13 cellular contexts compared by ENCODE assay signal in the genomic region with DNA sequence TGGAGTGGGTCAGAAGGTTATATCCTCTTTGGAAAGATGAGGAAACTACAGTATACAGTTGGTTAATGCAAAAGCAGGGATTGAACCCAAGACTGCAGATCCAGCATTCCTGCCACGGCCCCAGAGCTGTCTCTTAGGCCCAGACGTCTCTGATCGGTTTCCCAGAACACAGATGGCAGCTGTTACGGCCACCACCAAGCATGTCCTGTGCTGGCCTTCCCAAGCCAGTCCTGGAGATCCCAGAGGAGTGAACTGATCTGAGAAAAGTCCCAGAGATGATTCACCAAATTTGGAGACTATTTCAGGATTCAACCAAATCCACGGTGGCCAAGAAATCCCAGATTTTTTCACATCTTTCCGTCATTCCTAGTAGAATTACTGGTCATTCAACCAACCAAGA. TPM values are rescaled to one million over a fixed set of nuclear protein-coding genes. Genes with fewer than 3 reads are reported as not detected.
A peak's percentile ranks its signal among the peaks of the same experiment; 100 is the strongest.
DNase-seq lines count a peak whose midpoint lies in the region; ATAC-seq and TF ChIP-seq lines count a peak whose summit lies in the region.
"Had no signal": no experiment of that assay in that cellular context is flagged by ENCODE, and none has a peak within 500 bp of the region (broad histone marks: within the 10 kb centered on the region; RNA-seq: fewer than 3 reads in every experiment).

No MANE protein-coding gene starts in this region.

- H2BK15ac ChIP-seq in IMR-90 (ENCODE audit: low read depth, low read length), result no peak overlapping the region

- in situ Hi-C loops in IMR-90 (cut with MboI; ENCODE audit: low sequenced_read_pairs), result no loop called here

- no peak overlapping the region for H3K9ac ChIP-seq in IMR-90 (ENCODE audit: low read depth, low read length)

- H3K9me1 ChIP-seq in IMR-90 (ENCODE audit: insufficient read depth, low read length), result peaks cover 41% of the 10 kb centered on the region

- H3K4me3 ChIP-seq in IMR-90 (ENCODE audit: insufficient read depth, low read depth, low read length) (no peak overlapping the region), body of pancreas (no peak overlapping the region), aorta (ENCODE audit: low read length in 2 of 2) (no peak overlapping the region)
- H3K4me3 ChIP-seq: dorsolateral prefrontal cortex had no signal

- DNase-seq in AG08395 (ENCODE audit: low spot score) (peak; percentile 49), IMR-90 (no peak), body of pancreas (peak in 1 of 4 donors; percentile 43), myocyte (ENCODE audit: low read depth) (peak; percentile 79), inferior parietal cortex (ENCODE audit: extremely low spot score) (no peak), glomerular visceral epithelial cell (ENCODE audit: extremely low spot score) (no peak), aorta (no peak)
- DNase-seq: dorsolateral prefrontal cortex, NCI-H1092, NCI-H446 treated with DMSO at 0.1 percent for 48 hours had no signal

- H3K18ac ChIP-seq in IMR-90 (ENCODE audit: low read depth, low read length), result no peak overlapping the region

- ATAC-seq in IMR-90 (ENCODE audit: low read depth) (no peak), body of pancreas (no peak), GM21786 (IDR thresholded peaks at IDR 0.05; ENCODE audit: unreplicated experiment) (no peak), aorta (ENCODE audit: low FRiP score) (no peak)
- ATAC-seq: sciatic nerve, WTC11 had no signal

- H4K8ac ChIP-seq in IMR-90 (ENCODE audit: low read depth in 2 of 2, low read length in 2 of 2), result no peak overlapping the region

- 75% methylated on average over 3 of the region's 6 CpGs; no CpG with 5 or more reads in 1 of the 2 experiments for WGBS in IMR-90 (ENCODE audit: extremely low coverage in 2 of 2, insufficient read length in 1 of 2), 2 experiments
- WGBS in body of pancreas, 2 donors, result 88 to 100% methylated on average over 6 of the region's 6 CpGs
- WGBS in aorta, 2 donors, result 70 to 82% methylated on average over 6 of the region's 6 CpGs

- no peak overlapping the region for H2BK120ac ChIP-seq in IMR-90 (ENCODE audit: low read depth, low read length)

- dilution Hi-C loops in IMR-90 (cut with HindIII; ENCODE audit: low sequenced_read_pairs, unreplicated experiment), result no loop called here

- H3K9me3 ChIP-seq in IMR-90 (ENCODE audit: control insufficient read depth, insufficient read depth, low read length), result no peaks in the 10 kb centered on the region
- no peaks in the 10 kb centered on the region for H3K9me3 ChIP-seq in body of pancreas
- H3K9me3 ChIP-seq in aorta (ENCODE audit: control insufficient read depth, low read length), result no peaks in the 10 kb centered on the region

- TF ChIP-seq RAD21 in IMR-90 (IDR thresholded peaks at IDR 0.05; ENCODE audit: low read length), result no peak

- intact Hi-C loops in IMR-90 (cut with micrococcal nuclease) (no loop called here), body of pancreas (cut with DNase I) (no loop called here), aorta (cut with DNase I) (no loop called here)

- H2AFZ ChIP-seq in IMR-90 (replicated peaks; ENCODE audit: low read length, poor library complexity), result no peak overlapping the region

- H4K20me1 ChIP-seq in IMR-90 (ENCODE audit: insufficient read depth, low read length), result peaks cover 20% of the 10 kb centered on the region

- no peak overlapping the region for H3K4me2 ChIP-seq in IMR-90 (ENCODE audit: low read depth, low read length)

- no peak overlapping the region for H2AK9ac ChIP-seq in IMR-90 (replicated peaks; ENCODE audit: low read depth, low read length, poor library complexity)

- no peak overlapping the region for H4K91ac ChIP-seq in IMR-90 (ENCODE audit: insufficient read depth, low read depth, low read length)

- POLR2A ChIA-PET in IMR-90 (lab: Charles Lee; ENCODE audit: unreplicated experiment), result no interaction called here

- H3K4me1 ChIP-seq in IMR-90 (ENCODE audit: control insufficient read depth, insufficient read depth, low read length) (peaks cover 29% of the 10 kb centered on the region), body of pancreas (peaks cover 36% of the 10 kb centered on the region), aorta (ENCODE audit: control insufficient read depth in 1 of 2, insufficient read depth in 2 of 2, low read length in 2 of 2) (peaks cover 0 to 4% of the 10 kb centered on the region in 2 donors)

- H3K4ac ChIP-seq in IMR-90 (ENCODE audit: low read depth, low read length), result no peak overlapping the region

- no peak for TF ChIP-seq CTCF in IMR-90 (conservative IDR thresholded peaks at IDR 0.05; ENCODE audit: low read depth, low read length)
- TF ChIP-seq CTCF in body of pancreas (IDR thresholded peaks at IDR 0.05), result no peak

- no peak overlapping the region for H2BK5ac ChIP-seq in IMR-90 (ENCODE audit: low read depth, low read length, poor library complexity, severe bottlenecking)

- H3K36me3 ChIP-seq in IMR-90 (ENCODE audit: control insufficient read depth, insufficient read depth, low read length), result peaks cover 52% of the 10 kb centered on the region
- H3K36me3 ChIP-seq in body of pancreas (replicated peaks in 1 of 2; ENCODE audit: insufficient read depth in 1 of 2, low read depth in 2 of 2), result peaks cover 7 to 9% of the 10 kb centered on the region in 2 donors
- H3K36me3 ChIP-seq in aorta (ENCODE audit: control insufficient read depth in 1 of 2, insufficient read depth in 2 of 2, low read length in 1 of 2), result no peaks in the 10 kb centered on the region

- no TSS peak for BruUV-seq in IMR-90 (replicated peaks; lab: Mats Ljungman, UMichigan)

- no peak overlapping the region for H3K56ac ChIP-seq in IMR-90 (ENCODE audit: extremely low read depth, insufficient read depth, low read length)

- no peak overlapping the region for H3K23ac ChIP-seq in IMR-90 (ENCODE audit: low read depth, low read length)

- 0 out of 2 replicates have a peak overlapping the region, but pooled peaks have one; percentile 34 for H3K14ac ChIP-seq in IMR-90 (replicated peaks; ENCODE audit: low read depth, low read length)

- H3K27ac ChIP-seq in IMR-90 (ENCODE audit: insufficient read depth, low read length), result no peak overlapping the region
- H3K27ac ChIP-seq in body of pancreas, result peak overlapping the region in 3 of 4 donors; percentile 5 to 65 (median 48)
- H3K27ac ChIP-seq in aorta (ENCODE audit: low read depth in 1 of 2, low read length in 2 of 2), result no peak overlapping the region

- no peaks in the 10 kb centered on the region for H3K27me3 ChIP-seq in IMR-90 (ENCODE audit: control insufficient read depth, insufficient read depth, low read length)
- H3K27me3 ChIP-seq in body of pancreas, result no peaks in the 10 kb centered on the region
- no peaks in the 10 kb centered on the region for H3K27me3 ChIP-seq in aorta (ENCODE audit: control insufficient read depth in 1 of 2, insufficient read depth in 2 of 2, low read length in 1 of 2)
- H3K27me3 ChIP-seq: dorsolateral prefrontal cortex had no signal

- no peak overlapping the region for H2AK5ac ChIP-seq in IMR-90 (ENCODE audit: low read depth, low read length)

- H4K5ac ChIP-seq in IMR-90 (ENCODE audit: low read depth, low read length), result no peak overlapping the region

- CTCF ChIA-PET in IMR-90 (lab: Yijun Ruan, JAX), result interaction anchor here (1.0 to 1.2 kb wide), 3 partner anchors 9 to 178 kb away, joined by 3 read pairs; no protein-coding TSS in a partner anchor

- TF ChIP-seq POLR2A in IMR-90 (IDR thresholded peaks at IDR 0.05; ENCODE audit: low read depth, low read length) (no peak), body of pancreas (IDR thresholded peaks at IDR 0.05) (no peak)

- no peak overlapping the region for H2BK20ac ChIP-seq in IMR-90 (ENCODE audit: low read depth, low read length)

- peaks cover 46 to 90% of the 10 kb centered on the region in 2 experiments for H3K79me1 ChIP-seq in IMR-90 (ENCODE audit: low read depth in 1 of 2, low read length in 2 of 2)

TF ChIP-seq in IMR-90, 13 proteins besides CTCF, POLR2A, EP300 and RAD21 (continues in another document):
- no peak for TF ChIP-seq RFX5 (IDR thresholded peaks at IDR 0.05; ENCODE audit: low read depth, low read length)
- no peak for TF ChIP-seq FOS (IDR thresholded peaks at IDR 0.05; ENCODE audit: low read depth, low read length)
- TF ChIP-seq, protein P1, sequence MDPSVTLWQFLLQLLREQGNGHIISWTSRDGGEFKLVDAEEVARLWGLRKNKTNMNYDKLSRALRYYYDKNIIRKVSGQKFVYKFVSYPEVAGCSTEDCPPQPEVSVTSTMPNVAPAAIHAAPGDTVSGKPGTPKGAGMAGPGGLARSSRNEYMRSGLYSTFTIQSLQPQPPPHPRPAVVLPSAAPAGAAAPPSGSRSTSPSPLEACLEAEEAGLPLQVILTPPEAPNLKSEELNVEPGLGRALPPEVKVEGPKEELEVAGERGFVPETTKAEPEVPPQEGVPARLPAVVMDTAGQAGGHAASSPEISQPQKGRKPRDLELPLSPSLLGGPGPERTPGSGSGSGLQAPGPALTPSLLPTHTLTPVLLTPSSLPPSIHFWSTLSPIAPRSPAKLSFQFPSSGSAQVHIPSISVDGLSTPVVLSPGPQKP (IDR thresholded peaks at IDR 0.05; ENCODE audit: borderline replicate concordance, low read depth, low read length), result no peak
- no peak for TF ChIP-seq SMC3 (IDR thresholded peaks at IDR 0.05; ENCODE audit: low read depth, low read length)
- no peak for TF ChIP-seq BHLHE40 (IDR thresholded peaks at IDR 0.05; ENCODE audit: low read depth, low read length)
- TF ChIP-seq RCOR1 (IDR thresholded peaks at IDR 0.05; ENCODE audit: insufficient replicate concordance, low read length), result no peak

RNA-seq across cellular contexts. Expression of a gene that starts 20.1 kb away (rescaled TPM):
- total RNA-seq in IMR-90 (2012; rRNA removed) (88.0 and 92.8 TPM in 2 replicates), body of pancreas (100 to 1,000 TPM in 1 of 2 donors, 10 to 100 TPM in 1; 89.3 to 111 TPM), myocyte (213 and 269 TPM in 2 replicates), aorta (100 to 1,000 TPM in 1 of 2 donors, 10 to 100 TPM in 1; 83.3 to 105 TPM)
- polyA plus RNA-seq in IMR-90 (2012; rRNA removed) (63.8 and 67.1 TPM in 2 replicates), aorta (10 to 100 TPM; 63.3 to 80.3 TPM)
- polyA plus RNA-seq in IMR-90 (2012; cell fraction: cytosol; rRNA removed), result 62.2 and 66.5 TPM in 2 replicates
- 59.0 and 59.6 TPM in 2 replicates for polyA plus RNA-seq in IMR-90 (2012; cell fraction: nucleus; rRNA removed; ENCODE audit: low replicate concordance)
- 153 TPM for polyA plus RNA-seq in myocyte (2012)

RNA-seq across cellular contexts. Expression of a gene that starts 40.4 kb away (rescaled TPM):
- total RNA-seq in IMR-90 (2012; rRNA removed), result 0.28 and 0.36 TPM in 2 replicates
- 1.0 and 1.3 TPM in 2 replicates for polyA plus RNA-seq in IMR-90 (2012; rRNA removed)
- 0.89 and 1.2 TPM in 2 replicates for polyA plus RNA-seq in IMR-90 (2012; cell fraction: cytosol; rRNA removed)
- 0.37 and 0.38 TPM in 2 replicates for polyA plus RNA-seq in IMR-90 (2012; cell fraction: nucleus; rRNA removed; ENCODE audit: low replicate concordance)
- total RNA-seq in body of pancreas, result 1,000 to 10,000 TPM in 1 of 2 donors, 100 to 1,000 TPM in 1; 686 to 1,482 TPM
- total RNA-seq in myocyte, result 3.7 and 5.6 TPM in 2 replicates
- 11.6 TPM for polyA plus RNA-seq in myocyte (2012)
- 1,000 to 10,000 TPM in 1 of 2 donors, 100 to 1,000 TPM in 1; 694 to 1,257 TPM for total RNA-seq in aorta
- polyA plus RNA-seq in aorta, result 100 to 1,000 TPM; 514 to 520 TPM

Comparison
In these comparisons a context has a peak if more than half of its experiments do, and no peak if none do; other contexts are left out.
1. DNase-seq: peak in AG08395 (single experiment) and myocyte (single experiment); none in IMR-90 (single experiment), inferior parietal cortex (single experiment), glomerular visceral epithelial cell (single experiment) and aorta (0 of 2).
2. H3K27ac ChIP-seq: peak in body of pancreas (3 of 4); none in IMR-90 (single experiment) and aorta (0 of 2).
3. RNA of a gene that starts 40.4 kb away (total RNA-seq): 686 to 1,482 TPM in body of pancreas and 694 to 1,257 TPM in aorta; 3.7 to 5.6 TPM in myocyte and 0.28 to 0.36 TPM in IMR-90; every median in the first group is over 100 times any median in the second.